In the genomic region with DNA sequence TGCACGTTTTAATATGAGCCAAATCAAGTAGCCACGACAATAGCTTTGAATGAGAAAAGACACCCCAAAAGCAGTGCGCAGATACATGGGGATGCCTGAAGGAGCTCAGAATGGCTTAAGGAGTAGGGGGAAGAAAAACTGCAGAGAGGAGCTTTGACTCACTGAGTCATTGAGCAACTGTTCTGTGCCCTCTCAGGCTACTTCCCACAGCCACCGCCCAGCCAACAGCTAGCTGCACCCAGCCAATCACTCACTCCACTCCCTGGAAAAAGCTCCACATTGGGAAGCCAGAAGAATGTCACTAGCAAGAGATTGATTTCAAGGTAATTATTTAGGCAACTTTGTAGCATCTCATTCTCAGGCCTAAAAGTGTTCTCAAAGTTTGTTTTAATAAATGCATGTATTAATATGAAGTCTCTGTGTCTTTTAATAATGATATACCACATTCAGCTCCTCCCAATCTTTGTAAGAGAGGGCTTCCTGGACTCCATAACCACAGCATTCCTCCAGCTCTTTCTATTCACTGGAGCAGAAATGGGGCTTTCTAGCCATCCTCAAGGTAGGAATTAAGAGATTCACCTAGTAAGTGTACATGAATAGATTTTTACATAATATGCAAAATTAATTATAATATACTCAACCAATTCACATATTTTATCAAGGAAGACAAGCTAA, we compare ENCODE assay signal across 1 cellular context.
A peak's percentile ranks its signal among the peaks of the same experiment; 100 is the strongest.
TF ChIP-seq lines count a peak whose summit lies in the region.

No MANE protein-coding gene starts in this region.

TF ChIP-seq in GM12878, 131 proteins besides CTCF, POLR2A, EP300 and RAD21 (continued from another document):
- 0 out of 2 replicates have a peak, but pooled peaks have one; percentile 44 for TF ChIP-seq POLR2AphosphoS5 (IDR thresholded peaks at IDR 0.05; ENCODE audit: low read length)
- TF ChIP-seq SREBF2 (IDR thresholded peaks at IDR 0.05; ENCODE audit: low read length): no peak
- TF ChIP-seq, protein P1, sequence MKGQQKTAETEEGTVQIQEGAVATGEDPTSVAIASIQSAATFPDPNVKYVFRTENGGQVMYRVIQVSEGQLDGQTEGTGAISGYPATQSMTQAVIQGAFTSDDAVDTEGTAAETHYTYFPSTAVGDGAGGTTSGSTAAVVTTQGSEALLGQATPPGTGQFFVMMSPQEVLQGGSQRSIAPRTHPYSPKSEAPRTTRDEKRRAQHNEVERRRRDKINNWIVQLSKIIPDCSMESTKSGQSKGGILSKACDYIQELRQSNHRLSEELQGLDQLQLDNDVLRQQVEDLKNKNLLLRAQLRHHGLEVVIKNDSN (IDR thresholded peaks at IDR 0.05; ENCODE audit: borderline replicate concordance, extremely low read length, insufficient read depth, low read depth, low read length): no peak
- TF ChIP-seq, protein P2, sequence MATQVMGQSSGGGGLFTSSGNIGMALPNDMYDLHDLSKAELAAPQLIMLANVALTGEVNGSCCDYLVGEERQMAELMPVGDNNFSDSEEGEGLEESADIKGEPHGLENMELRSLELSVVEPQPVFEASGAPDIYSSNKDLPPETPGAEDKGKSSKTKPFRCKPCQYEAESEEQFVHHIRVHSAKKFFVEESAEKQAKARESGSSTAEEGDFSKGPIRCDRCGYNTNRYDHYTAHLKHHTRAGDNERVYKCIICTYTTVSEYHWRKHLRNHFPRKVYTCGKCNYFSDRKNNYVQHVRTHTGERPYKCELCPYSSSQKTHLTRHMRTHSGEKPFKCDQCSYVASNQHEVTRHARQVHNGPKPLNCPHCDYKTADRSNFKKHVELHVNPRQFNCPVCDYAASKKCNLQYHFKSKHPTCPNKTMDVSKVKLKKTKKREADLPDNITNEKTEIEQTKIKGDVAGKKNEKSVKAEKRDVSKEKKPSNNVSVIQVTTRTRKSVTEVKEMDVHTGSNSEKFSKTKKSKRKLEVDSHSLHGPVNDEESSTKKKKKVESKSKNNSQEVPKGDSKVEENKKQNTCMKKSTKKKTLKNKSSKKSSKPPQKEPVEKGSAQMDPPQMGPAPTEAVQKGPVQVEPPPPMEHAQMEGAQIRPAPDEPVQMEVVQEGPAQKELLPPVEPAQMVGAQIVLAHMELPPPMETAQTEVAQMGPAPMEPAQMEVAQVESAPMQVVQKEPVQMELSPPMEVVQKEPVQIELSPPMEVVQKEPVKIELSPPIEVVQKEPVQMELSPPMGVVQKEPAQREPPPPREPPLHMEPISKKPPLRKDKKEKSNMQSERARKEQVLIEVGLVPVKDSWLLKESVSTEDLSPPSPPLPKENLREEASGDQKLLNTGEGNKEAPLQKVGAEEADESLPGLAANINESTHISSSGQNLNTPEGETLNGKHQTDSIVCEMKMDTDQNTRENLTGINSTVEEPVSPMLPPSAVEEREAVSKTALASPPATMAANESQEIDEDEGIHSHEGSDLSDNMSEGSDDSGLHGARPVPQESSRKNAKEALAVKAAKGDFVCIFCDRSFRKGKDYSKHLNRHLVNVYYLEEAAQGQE (IDR thresholded peaks at IDR 0.05; ENCODE audit: low read depth, low read length): no peak
- no peak for TF ChIP-seq KAT2A (conservative IDR thresholded peaks at IDR 0.05; ENCODE audit: control insufficient read depth, low read depth, low read length)
- no peak for TF ChIP-seq TARDBP (IDR thresholded peaks at IDR 0.05; ENCODE audit: borderline replicate concordance)
- TF ChIP-seq, protein P3, sequence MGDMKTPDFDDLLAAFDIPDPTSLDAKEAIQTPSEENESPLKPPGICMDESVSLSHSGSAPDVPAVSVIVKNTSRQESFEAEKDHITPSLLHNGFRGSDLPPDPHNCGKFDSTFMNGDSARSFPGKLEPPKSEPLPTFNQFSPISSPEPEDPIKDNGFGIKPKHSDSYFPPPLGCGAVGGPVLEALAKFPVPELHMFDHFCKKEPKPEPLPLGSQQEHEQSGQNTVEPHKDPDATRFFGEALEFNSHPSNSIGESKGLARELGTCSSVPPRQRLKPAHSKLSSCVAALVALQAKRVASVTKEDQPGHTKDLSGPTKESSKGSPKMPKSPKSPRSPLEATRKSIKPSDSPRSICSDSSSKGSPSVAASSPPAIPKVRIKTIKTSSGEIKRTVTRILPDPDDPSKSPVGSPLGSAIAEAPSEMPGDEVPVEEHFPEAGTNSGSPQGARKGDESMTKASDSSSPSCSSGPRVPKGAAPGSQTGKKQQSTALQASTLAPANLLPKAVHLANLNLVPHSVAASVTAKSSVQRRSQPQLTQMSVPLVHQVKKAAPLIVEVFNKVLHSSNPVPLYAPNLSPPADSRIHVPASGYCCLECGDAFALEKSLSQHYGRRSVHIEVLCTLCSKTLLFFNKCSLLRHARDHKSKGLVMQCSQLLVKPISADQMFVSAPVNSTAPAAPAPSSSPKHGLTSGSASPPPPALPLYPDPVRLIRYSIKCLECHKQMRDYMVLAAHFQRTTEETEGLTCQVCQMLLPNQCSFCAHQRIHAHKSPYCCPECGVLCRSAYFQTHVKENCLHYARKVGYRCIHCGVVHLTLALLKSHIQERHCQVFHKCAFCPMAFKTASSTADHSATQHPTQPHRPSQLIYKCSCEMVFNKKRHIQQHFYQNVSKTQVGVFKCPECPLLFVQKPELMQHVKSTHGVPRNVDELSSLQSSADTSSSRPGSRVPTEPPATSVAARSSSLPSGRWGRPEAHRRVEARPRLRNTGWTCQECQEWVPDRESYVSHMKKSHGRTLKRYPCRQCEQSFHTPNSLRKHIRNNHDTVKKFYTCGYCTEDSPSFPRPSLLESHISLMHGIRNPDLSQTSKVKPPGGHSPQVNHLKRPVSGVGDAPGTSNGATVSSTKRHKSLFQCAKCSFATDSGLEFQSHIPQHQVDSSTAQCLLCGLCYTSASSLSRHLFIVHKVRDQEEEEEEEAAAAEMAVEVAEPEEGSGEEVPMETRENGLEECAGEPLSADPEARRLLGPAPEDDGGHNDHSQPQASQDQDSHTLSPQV (IDR thresholded peaks at IDR 0.05): no peak
TF ChIP-seq in GM12878: peak in this region for 2.
